8 cellular contexts compared by ENCODE assay signal in the genomic region with DNA sequence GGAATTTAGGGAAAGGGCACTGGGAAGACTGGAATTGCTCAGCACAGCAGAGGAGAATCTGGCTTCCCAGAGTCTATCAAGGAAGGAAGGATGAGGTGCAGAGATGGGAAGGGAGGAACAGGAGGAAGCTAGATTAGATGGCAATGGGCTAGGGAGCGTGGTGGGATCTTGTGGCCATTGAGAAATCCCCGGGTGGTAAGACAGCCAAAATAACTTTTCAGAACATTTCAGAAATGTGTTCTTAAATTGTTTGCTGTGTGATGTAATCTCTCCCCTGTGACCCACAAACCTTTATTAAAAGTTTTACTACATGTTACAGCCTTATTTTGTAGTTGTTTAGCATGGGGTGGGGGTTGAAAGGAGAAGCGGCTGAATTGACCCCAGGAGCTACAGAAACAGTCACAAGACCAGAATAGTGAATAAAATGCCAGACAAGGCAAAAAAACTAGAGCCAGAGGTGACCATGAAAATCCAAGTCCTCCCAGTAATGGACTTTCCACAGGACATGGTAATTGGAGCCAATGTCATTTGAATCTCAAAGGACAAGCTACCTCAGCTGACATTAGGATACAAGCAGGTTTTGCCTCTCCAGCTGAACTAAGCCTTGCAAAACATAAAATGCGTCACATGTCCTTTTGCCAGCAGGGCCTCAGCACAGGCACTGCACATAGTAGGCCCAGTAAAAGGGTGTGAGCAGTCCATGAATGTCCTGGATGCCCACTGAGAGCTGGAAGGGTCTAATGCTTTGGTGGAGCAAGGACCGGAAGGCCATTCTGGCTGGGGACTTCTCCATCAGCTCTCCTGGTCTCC. TPM values are rescaled to one million over a fixed set of nuclear protein-coding genes. Genes with fewer than 3 reads are reported as not detected.
DNase-seq lines count a peak whose midpoint lies in the region; ATAC-seq and TF ChIP-seq lines count a peak whose summit lies in the region.

No MANE protein-coding gene starts in this region.

- intact Hi-C loops in right lobe of liver (cut with DNase I) = loop anchor here (5.0 kb wide), 1 partner anchor 206 kb away; no protein-coding TSS in a partner anchor

- TF ChIP-seq CTCF in brain (conservative IDR thresholded peaks at IDR 0.05) = no peak
- no peak for TF ChIP-seq CTCF in right lobe of liver (IDR thresholded peaks at IDR 0.05)
- TF ChIP-seq CTCF in suprapubic skin (IDR thresholded peaks at IDR 0.05) = no peak

- H3K9me3 ChIP-seq in right lobe of liver (no peaks in the 10 kb centered on the region), suprapubic skin (no peaks in the 10 kb centered on the region)

- peaks cover 40% of the 10 kb centered on the region for H3K4me1 Mint-ChIP-seq in T-helper 1 cell treated with Interleukin-12 subunit alpha and Interleukin-12 subunit beta and Interleukin-4 antibody, amounts not matched to agents 30 μg/mL and 1 μg/mL, for 36 hours (ENCODE audit: low read depth)
- H3K4me1 Mint-ChIP-seq in brain = peaks cover 60% of the 10 kb centered on the region

- H3K27ac ChIP-seq in right lobe of liver (peak overlapping the region in 2 of 3 donors; percentile 62 to 64), suprapubic skin (peak overlapping the region; percentile 94)

- DNase-seq in T-helper 1 cell (no peak), right lobe of liver (no peak), suprapubic skin (ENCODE audit: low spot score in 2 of 2) (no peak), AG08395 (ENCODE audit: low spot score) (no peak)

- no peak overlapping the region for H3K27ac Mint-ChIP-seq in T-helper 1 cell treated with Interleukin-12 subunit alpha and Interleukin-12 subunit beta and Interleukin-4 antibody, amounts not matched to agents 30 μg/mL and 1 μg/mL, for 36 hours
- peak overlapping the region; percentile 97 to 100 (median 98) for H3K27ac Mint-ChIP-seq in brain

- no peaks in the 10 kb centered on the region for H3K27me3 ChIP-seq in right lobe of liver
- H3K27me3 ChIP-seq in suprapubic skin = no peaks in the 10 kb centered on the region

- peaks cover 14% of the 10 kb centered on the region for H3K36me3 Mint-ChIP-seq in T-helper 1 cell treated with Interleukin-12 subunit alpha and Interleukin-12 subunit beta and Interleukin-4 antibody, amounts not matched to agents 30 μg/mL and 1 μg/mL, for 36 hours (ENCODE audit: low read depth)
- H3K36me3 Mint-ChIP-seq in brain = peaks cover 20% of the 10 kb centered on the region

- H3K4me3 Mint-ChIP-seq in T-helper 1 cell treated with Interleukin-12 subunit alpha and Interleukin-12 subunit beta and Interleukin-4 antibody, amounts not matched to agents 30 μg/mL and 1 μg/mL, for 36 hours = peak overlapping the region; percentile 7
- H3K4me3 Mint-ChIP-seq in brain = peak overlapping the region; percentile 97 to 100 (median 99)

- H3K4me1 ChIP-seq in right lobe of liver (peaks cover 0 to 67% (median 23%) of the 10 kb centered on the region in 4 donors), suprapubic skin (peaks cover 78% of the 10 kb centered on the region)

- TF ChIP-seq EP300 in suprapubic skin (IDR thresholded peaks at IDR 0.05) = no peak

- 12% methylated on average over 5 of the region's 5 CpGs for WGBS in right lobe of liver (ENCODE audit: insufficient coverage, low coverage, low lambda C conversion rate, missing lambda C conversion rate)
- WGBS in suprapubic skin = 62% methylated on average over 5 of the region's 5 CpGs

- peak in 3 of 4 donors; percentile 2 to 20 (median 13) for ATAC-seq in right lobe of liver
- no peak for ATAC-seq in GM18909 (IDR thresholded peaks at IDR 0.05; ENCODE audit: poor library complexity, unreplicated experiment)
- ATAC-seq in HG03457 (IDR thresholded peaks at IDR 0.05; ENCODE audit: unreplicated experiment) = no peak

- H3K4me3 ChIP-seq in right lobe of liver = no peak overlapping the region
- H3K4me3 ChIP-seq in suprapubic skin = no peak overlapping the region

- H3K36me3 ChIP-seq in right lobe of liver = no peaks in the 10 kb centered on the region
- no peaks in the 10 kb centered on the region for H3K36me3 ChIP-seq in suprapubic skin

- H3K27me3 Mint-ChIP-seq in T-helper 1 cell treated with Interleukin-12 subunit alpha and Interleukin-12 subunit beta and Interleukin-4 antibody, amounts not matched to agents 30 μg/mL and 1 μg/mL, for 36 hours (ENCODE audit: low read depth) = peaks cover 4% of the 10 kb centered on the region
- H3K27me3 Mint-ChIP-seq in brain = peaks cover 22% of the 10 kb centered on the region

- TF ChIP-seq POLR2A in right lobe of liver (IDR thresholded peaks at IDR 0.05) (no peak), suprapubic skin (IDR thresholded peaks at IDR 0.05) (no peak)

- no peaks in the 10 kb centered on the region for H3K9me3 Mint-ChIP-seq in T-helper 1 cell treated with Interleukin-12 subunit alpha and Interleukin-12 subunit beta and Interleukin-4 antibody, amounts not matched to agents 30 μg/mL and 1 μg/mL, for 36 hours
- peaks cover 0 to 8% (median 0%) of the 10 kb centered on the region in 5 experiments for H3K9me3 Mint-ChIP-seq in brain

RNA-seq across cellular contexts. Expression of a gene that starts 1.0 kb away (rescaled TPM):
- polyA plus RNA-seq in brain (ENCODE audit: insufficient read depth, low read depth, low replicate concordance) = 164 TPM
- 10 to 100 TPM; 51.4 to 77.5 (median 56.0) TPM for total RNA-seq in right lobe of liver
- total RNA-seq in suprapubic skin = 10 to 100 TPM; 37.7 to 50.4 (median 48.6) TPM

RNA-seq across cellular contexts. Expression of a gene that starts 50.8 kb away (rescaled TPM):
- polyA plus RNA-seq in brain (ENCODE audit: insufficient read depth, low read depth, low replicate concordance) = 27.8 TPM
- total RNA-seq in right lobe of liver (10 to 100 TPM in 5 of 6 experiments, 1 to 10 TPM in 1; 9.9 to 15.5 (median 12.4) TPM), suprapubic skin (10 to 100 TPM; 43.0 to 71.0 (median 57.6) TPM)

Comparison
In these comparisons a context has a peak if more than half of its experiments do, and no peak if none do; other contexts are left out.
1. ATAC-seq: peak in right lobe of liver (3 of 4); none in GM18909 (single experiment) and HG03457 (single experiment).